ENCODE assay signal across 8 cellular contexts in the genomic region with DNA sequence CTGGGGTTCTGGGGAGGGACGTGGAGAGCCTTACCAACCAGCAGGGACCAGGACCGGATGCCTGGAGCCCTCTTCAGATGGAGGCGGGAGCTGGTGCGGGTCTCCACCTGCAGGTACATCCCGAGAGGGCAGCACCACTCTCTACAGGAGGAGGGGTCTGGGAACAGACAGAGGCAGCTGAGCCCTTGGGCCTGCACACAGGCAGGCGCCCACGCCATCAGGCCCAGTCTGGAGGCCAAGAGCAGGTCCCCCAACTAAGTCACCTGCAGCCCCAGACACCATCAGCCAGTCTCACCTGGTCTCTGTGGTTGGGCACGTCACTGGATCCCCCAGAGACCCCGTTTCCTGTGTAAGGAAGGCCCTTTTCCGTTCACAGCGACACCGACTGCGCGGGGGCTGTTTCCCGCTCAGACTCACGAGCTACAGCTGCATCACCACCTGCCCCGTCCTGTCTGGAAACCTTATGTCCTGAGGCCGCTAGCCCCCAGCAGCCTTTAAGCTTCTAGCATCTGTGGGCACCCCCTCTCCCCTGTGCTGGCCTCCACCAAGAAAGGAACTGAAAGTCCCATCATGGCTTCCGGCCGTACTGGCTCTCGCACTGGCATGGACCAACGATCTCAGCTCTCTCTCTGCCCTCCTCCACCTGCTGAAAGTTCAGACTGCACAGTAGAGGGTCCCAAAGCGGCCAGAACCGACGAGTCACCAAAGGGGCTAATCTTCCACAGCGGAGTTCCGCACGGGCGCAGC.
DNase-seq lines count a peak whose midpoint lies in the region; ATAC-seq and TF ChIP-seq lines count a peak whose summit lies in the region.

No MANE protein-coding gene starts in this region.

- H3K9me3 ChIP-seq in ES-I3 (ENCODE audit: control insufficient read depth, insufficient read depth, low read length), result no peaks in the 10 kb centered on the region

- peak overlapping the region; percentile 1; the same call in 1 of the 2 replicates for H3K9ac ChIP-seq in ES-I3 (ENCODE audit: low read depth, low read length)

- H3K36me3 ChIP-seq in ES-I3 (ENCODE audit: insufficient read depth, low read length), result no peaks in the 10 kb centered on the region

- no peak for TF ChIP-seq POLR2A in NB4 (IDR thresholded peaks at IDR 0.05; ENCODE audit: extremely low read depth, insufficient read length)

- H3K4me3 ChIP-seq in NB4 (ENCODE audit: low read depth, low read length) (peak overlapping the region; percentile 80), foreskin fibroblast (ENCODE audit: low read depth in 1 of 2, low read length in 2 of 2) (peak overlapping the region; percentile 91 to 97)

- H3K4me1 ChIP-seq in ES-I3 (ENCODE audit: insufficient read depth, low read length), result peaks cover 5% of the 10 kb centered on the region; the same call in 1 of the 2 replicates

- DNase-seq in NB4 (ENCODE audit: low read depth) (peak; percentile 52), foreskin fibroblast (no peak), NCI-H526 treated with DMSO at 0.1 percent for 48 hours (lab: John Stamatoyannopoulos, UW) (no peak), amygdala (lab: John Stamatoyannopoulos, UW) (no peak)
- peak; percentile 72 for DNase-seq in activated T-cell treated with anti-CD3 and anti-CD28 coated beads, Interleukin-2, amount 50 U/mL, for 1 hour
- peak; percentile 31 to 64 for DNase-seq in stimulated activated CD4-positive, alpha-beta T cell treated with anti-CD3 and anti-CD28 coated beads, Interleukin-12 subunit alpha, Interleukin-12 subunit beta, amount 100 ng/mL, for 24 hours (ENCODE audit: low read depth in 2 of 2)

- TF ChIP-seq CTCF in NB4 (IDR thresholded peaks at IDR 0.05; ENCODE audit: low read depth, low read length) (no peak), foreskin fibroblast (IDR thresholded peaks at IDR 0.05; ENCODE audit: low read depth, low read length) (no peak)

- ATAC-seq in GM21786 (IDR thresholded peaks at IDR 0.05; ENCODE audit: unreplicated experiment), result peak; percentile 56

Comparison
In these comparisons a context has a peak if more than half of its experiments do, and no peak if none do; other contexts are left out.
1. DNase-seq: peak in NB4 (single experiment), activated T-cell treated with anti-CD3 and anti-CD28 coated beads, Interleukin-2, amount 50 U/mL, for 1 hour (single experiment) and stimulated activated CD4-positive, alpha-beta T cell treated with anti-CD3 and anti-CD28 coated beads, Interleukin-12 subunit alpha, Interleukin-12 subunit beta, amount 100 ng/mL, for 24 hours (2 of 2); none in foreskin fibroblast (0 of 2), NCI-H526 treated with DMSO at 0.1 percent for 48 hours (single experiment) and amygdala (0 of 56).